Comparison of ENCODE assay signal across 10 cellular contexts in genomic region chr7:143848192-143848591, GRCh38.
"Had no signal": no experiment of that assay in that cellular context is flagged by ENCODE, and none has a peak within 500 bp of the region (broad histone marks: within the 10 kb centered on the region; RNA-seq: fewer than 3 reads in every experiment).

No MANE protein-coding gene starts in this region.

- FAIRE-seq: H1 had no signal

- DNase-seq: H9, HCEC 1CT, HFFc6, IMR-90, Karpas-422, KBM-7 had no signal

- ATAC-seq: GM23338 had no signal

- H3K4me3 ChIP-seq: GM23338 had no signal

- H3K4me2 ChIP-seq: GM23338, KMS-11 had no signal

- H3K27ac ChIP-seq: HL-60, KMS-11 had no signal
